In the genomic region with DNA sequence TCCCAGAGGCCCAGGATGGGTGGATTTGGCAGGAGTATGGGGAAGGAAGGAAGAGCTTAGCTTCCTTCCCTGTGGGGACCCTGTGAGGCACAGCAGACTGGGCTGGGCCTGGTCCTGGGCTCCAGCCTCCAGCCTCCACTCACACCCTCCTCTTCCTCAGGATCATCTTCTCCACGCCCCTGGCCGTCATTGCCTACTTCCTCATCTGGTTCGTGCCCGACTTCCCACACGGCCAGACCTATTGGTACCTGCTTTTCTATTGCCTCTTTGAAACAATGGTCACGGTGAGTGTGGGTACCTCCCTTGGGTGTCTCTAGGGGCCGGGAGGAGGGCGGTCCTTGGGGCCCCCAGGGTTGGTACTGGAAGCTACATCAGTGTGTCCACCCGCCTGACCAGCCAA, we compare ENCODE assay signal across 22 cellular contexts.
"Had no signal": no experiment of that assay in that cellular context is flagged by ENCODE, and none has a peak within 500 bp of the region (broad histone marks: within the 10 kb centered on the region; RNA-seq: fewer than 3 reads in every experiment).

No MANE protein-coding gene starts in this region.

- H3K27me3 Mint-ChIP-seq: activated B cell treated with CpG ODN at 0.5 μM for 24 hours; activated CD4-positive, alpha-beta T cell treated with anti-CD3 and anti-CD28 coated beads, Interleukin-2, amount 10 ng/mL, durations not matched to agents 24 days and 14 days; activated CD8-positive, alpha-beta T cell treated with anti-CD3 and anti-CD28 coated beads for 36 hours; activated naive CD4-positive, alpha-beta T cell treated with anti-CD3 and anti-CD28 coated beads, Interleukin-2, amount 50 U/mL, for 24 hours had no signal

- ATAC-seq: activated CD8-positive, alpha-beta T cell treated with anti-CD3 and anti-CD28 coated beads for 36 hours; Panc1 had no signal

- H3K9me3 ChIP-seq: breast epithelium, MG63 had no signal

- H3K4me1 Mint-ChIP-seq: activated naive CD4-positive, alpha-beta T cell treated with anti-CD3 and anti-CD28 coated beads, Interleukin-2, amount 50 U/mL, for 24 hours had no signal

- H3K9me3 Mint-ChIP-seq: activated B cell treated with CpG ODN at 0.5 μM for 24 hours; activated CD4-positive, alpha-beta T cell treated with anti-CD3 and anti-CD28 coated beads, Interleukin-2, amount 10 ng/mL, durations not matched to agents 24 days and 14 days; activated CD8-positive, alpha-beta T cell treated with anti-CD3 and anti-CD28 coated beads for 36 hours; activated naive CD4-positive, alpha-beta T cell treated with anti-CD3 and anti-CD28 coated beads, Interleukin-2, amount 50 U/mL, for 24 hours; T-helper 1 cell treated with Interleukin-12 subunit alpha and Interleukin-12 subunit beta and Interleukin-4 antibody, amounts not matched to agents 30 μg/mL and 1 μg/mL, for 36 hours had no signal

- H3K27me3 ChIP-seq: breast epithelium, MG63 had no signal

- H3K4me3 Mint-ChIP-seq: activated B cell treated with CpG ODN at 0.5 μM for 24 hours; activated CD4-positive, alpha-beta T cell treated with anti-CD3 and anti-CD28 coated beads, Interleukin-2, amount 10 ng/mL, durations not matched to agents 24 days and 14 days; activated CD8-positive, alpha-beta T cell treated with anti-CD3 and anti-CD28 coated beads for 36 hours; activated naive CD4-positive, alpha-beta T cell treated with anti-CD3 and anti-CD28 coated beads, Interleukin-2, amount 50 U/mL, for 24 hours; T-helper 1 cell treated with Interleukin-12 subunit alpha and Interleukin-12 subunit beta and Interleukin-4 antibody, amounts not matched to agents 30 μg/mL and 1 μg/mL, for 36 hours had no signal

- H3K27ac Mint-ChIP-seq: activated B cell treated with CpG ODN at 0.5 μM for 24 hours; activated CD4-positive, alpha-beta T cell treated with anti-CD3 and anti-CD28 coated beads, Interleukin-2, amount 10 ng/mL, durations not matched to agents 24 days and 14 days; activated CD8-positive, alpha-beta T cell treated with anti-CD3 and anti-CD28 coated beads for 36 hours; activated naive CD4-positive, alpha-beta T cell treated with anti-CD3 and anti-CD28 coated beads, Interleukin-2, amount 50 U/mL, for 24 hours; T-helper 1 cell treated with Interleukin-12 subunit alpha and Interleukin-12 subunit beta and Interleukin-4 antibody, amounts not matched to agents 30 μg/mL and 1 μg/mL, for 36 hours had no signal

- DNase-seq: activated B cell treated with CpG ODN at 0.5 μM for 24 hours; activated CD4-positive, alpha-beta T cell treated with anti-CD3 and anti-CD28 coated beads for 1 hour; activated CD4-positive, alpha-beta T cell treated with anti-CD3 and anti-CD28 coated beads, Interleukin-2, amount 10 ng/mL, durations not matched to agents 24 days and 14 days; activated CD8-positive, alpha-beta memory T cell treated with anti-CD3 and anti-CD28 coated beads, Interleukin-2, amount 50 U/mL, for 48 hours; activated CD8-positive, alpha-beta T cell treated with anti-CD3 and anti-CD28 coated beads for 36 hours; activated naive CD4-positive, alpha-beta T cell; activated T-cell treated with anti-CD3 and anti-CD28 coated beads, Interleukin-2, amount 50 U/mL, for 1 hour; MG63; NCI-H1105; NCI-H1436; NCI-H1694 treated with DMSO at 0.1 percent for 48 hours; NCI-H2029 treated with DMSO at 0.1 percent for 48 hours; NCI-H345; NCI-H510A; NCI-H526 treated with DMSO at 0.1 percent for 48 hours; NCI-H82; RPMI8226; SHP77 treated with DMSO at 0.1 percent for 48 hours had no signal

- H3K27ac ChIP-seq: breast epithelium had no signal

- H3K4me1 ChIP-seq: breast epithelium had no signal

- H3K36me3 ChIP-seq: breast epithelium, MG63 had no signal

- H3K4me3 ChIP-seq: breast epithelium, MG63 had no signal
